ENCODE assay signal across 13 cellular contexts in genomic region chr2:10220516-10221391, GRCh38.
DNase-seq lines count a peak whose midpoint lies in the region; ATAC-seq and TF ChIP-seq lines count a peak whose summit lies in the region.
"Had no signal": no experiment of that assay in that cellular context is flagged by ENCODE, and none has a peak within 500 bp of the region (broad histone marks: within the 10 kb centered on the region; RNA-seq: fewer than 3 reads in every experiment).

No MANE protein-coding gene starts in this region.

- no peak overlapping the region for H3K27ac Mint-ChIP-seq in Calu3 (ENCODE audit: unreplicated experiment)
- no peak overlapping the region for H3K27ac Mint-ChIP-seq in activated naive CD8-positive, alpha-beta T cell treated with anti-CD3 and anti-CD28 coated beads, Interleukin-2, amount 50 U/mL, for 24 hours

- no peak overlapping the region for H3K27ac ChIP-seq in lower lobe of right lung

- ATAC-seq in lower lobe of right lung (no peak), GM21528 (IDR thresholded peaks at IDR 0.05; ENCODE audit: low FRiP score, unreplicated experiment) (no peak), GM18498 (IDR thresholded peaks at IDR 0.05; ENCODE audit: unreplicated experiment) (no peak)
- ATAC-seq in activated naive CD8-positive, alpha-beta T cell treated with anti-CD3 and anti-CD28 coated beads, Interleukin-2, amount 50 U/mL, for 24 hours: no peak
- ATAC-seq: Right ventricle myocardium inferior had no signal

- no peak overlapping the region for H3K9ac ChIP-seq in adipocyte (ENCODE audit: low read length)

- H3K27me3 ChIP-seq in MG63 (no peaks in the 10 kb centered on the region), adipocyte (replicated peaks; ENCODE audit: control insufficient read depth, insufficient read depth, low read length) (peaks cover 23% of the 10 kb centered on the region), lower lobe of right lung (ENCODE audit: low read depth) (no peaks in the 10 kb centered on the region)

- peaks cover 3% of the 10 kb centered on the region for H3K4me1 ChIP-seq in adipocyte (ENCODE audit: control insufficient read depth, insufficient read depth, low read length)
- no peaks in the 10 kb centered on the region for H3K4me1 ChIP-seq in lower lobe of right lung

- CTCF ChIA-PET in Calu3 (lab: Charles Lee): interaction anchor here (0.6 to 0.8 kb wide), 2 partner anchors 47 to 188 kb away, joined by 3 to 5 read pairs; no protein-coding TSS in a partner anchor

- H3K4me3 ChIP-seq in MG63 (no peak overlapping the region), adipocyte (ENCODE audit: low read length) (no peak overlapping the region), lower lobe of right lung (no peak overlapping the region)

- H3K36me3 Mint-ChIP-seq in Calu3 (ENCODE audit: insufficient read depth, unreplicated experiment): no peaks in the 10 kb centered on the region
- no peaks in the 10 kb centered on the region for H3K36me3 Mint-ChIP-seq in activated naive CD8-positive, alpha-beta T cell treated with anti-CD3 and anti-CD28 coated beads, Interleukin-2, amount 50 U/mL, for 24 hours (ENCODE audit: low read depth)

- intact Hi-C loops in Calu3 (cut with micrococcal nuclease; ENCODE audit: unreplicated experiment): no loop called here
- intact Hi-C loops in lower lobe of right lung (cut with DNase I): no loop called here

- DNase-seq in Calu3 (peak; percentile 13), MG63 (peak; percentile 74), adipocyte (ENCODE audit: low read depth) (peak; percentile 63), lower lobe of right lung (peak; percentile 33), GM19238 (ENCODE audit: insufficient read length, low spot score) (no peak)
- DNase-seq in activated naive CD8-positive, alpha-beta T cell treated with anti-CD3 and anti-CD28 coated beads, Interleukin-2, amount 50 U/mL, for 24 hours: no peak
- DNase-seq: DND-41; NCI-H1092 treated with DMSO at 0.1 percent for 48 hours; stimulated activated CD4-positive, alpha-beta T cell treated with anti-CD3 and anti-CD28 coated beads, Interleukin-15, amount 100 ng/mL, for 24 hours; stimulated activated naive CD4-positive, alpha-beta T cell had no signal

- BruUV-seq in Calu3 (replicated peaks; lab: Mats Ljungman, UMichigan): no TSS peak

- no peaks in the 10 kb centered on the region for H3K36me3 ChIP-seq in MG63
- no peaks in the 10 kb centered on the region for H3K36me3 ChIP-seq in adipocyte (ENCODE audit: control insufficient read depth, insufficient read depth, low read length, severe bottlenecking)
- H3K36me3 ChIP-seq in lower lobe of right lung: no peaks in the 10 kb centered on the region

- H3K9me3 ChIP-seq in MG63 (no peaks in the 10 kb centered on the region), adipocyte (ENCODE audit: control insufficient read depth, low read length) (no peaks in the 10 kb centered on the region), lower lobe of right lung (no peaks in the 10 kb centered on the region)

- no peaks in the 10 kb centered on the region for H3K4me1 Mint-ChIP-seq in Calu3 (ENCODE audit: low read depth, unreplicated experiment)
- H3K4me1 Mint-ChIP-seq in activated naive CD8-positive, alpha-beta T cell treated with anti-CD3 and anti-CD28 coated beads, Interleukin-2, amount 50 U/mL, for 24 hours: peaks cover 4% of the 10 kb centered on the region

- H3K4me3 Mint-ChIP-seq in Calu3 (ENCODE audit: low read depth, unreplicated experiment): no peak overlapping the region
- no peak overlapping the region for H3K4me3 Mint-ChIP-seq in activated naive CD8-positive, alpha-beta T cell treated with anti-CD3 and anti-CD28 coated beads, Interleukin-2, amount 50 U/mL, for 24 hours

- no peak for TF ChIP-seq CTCF in Calu3 (IDR thresholded peaks at IDR 0.05; ENCODE audit: unreplicated experiment)
- no peak for TF ChIP-seq CTCF in lower lobe of right lung (IDR thresholded peaks at IDR 0.05)

- H3K27me3 Mint-ChIP-seq in Calu3 (ENCODE audit: unreplicated experiment): peaks cover 46% of the 10 kb centered on the region
- no peaks in the 10 kb centered on the region for H3K27me3 Mint-ChIP-seq in activated naive CD8-positive, alpha-beta T cell treated with anti-CD3 and anti-CD28 coated beads, Interleukin-2, amount 50 U/mL, for 24 hours

- no peaks in the 10 kb centered on the region for H3K9me3 Mint-ChIP-seq in Calu3 (ENCODE audit: low read depth, unreplicated experiment)
- H3K9me3 Mint-ChIP-seq in activated naive CD8-positive, alpha-beta T cell treated with anti-CD3 and anti-CD28 coated beads, Interleukin-2, amount 50 U/mL, for 24 hours: no peaks in the 10 kb centered on the region

Comparison
In these comparisons a context has a peak if more than half of its experiments do, and no peak if none do; other contexts are left out.
1. DNase-seq: peak in Calu3 (single experiment), MG63 (single experiment), adipocyte (single experiment) and lower lobe of right lung (single experiment); none in GM19238 (single experiment) and activated naive CD8-positive, alpha-beta T cell treated with anti-CD3 and anti-CD28 coated beads, Interleukin-2, amount 50 U/mL, for 24 hours (single experiment).